ENCODE assay signal across 8 cellular contexts in the genomic region with DNA sequence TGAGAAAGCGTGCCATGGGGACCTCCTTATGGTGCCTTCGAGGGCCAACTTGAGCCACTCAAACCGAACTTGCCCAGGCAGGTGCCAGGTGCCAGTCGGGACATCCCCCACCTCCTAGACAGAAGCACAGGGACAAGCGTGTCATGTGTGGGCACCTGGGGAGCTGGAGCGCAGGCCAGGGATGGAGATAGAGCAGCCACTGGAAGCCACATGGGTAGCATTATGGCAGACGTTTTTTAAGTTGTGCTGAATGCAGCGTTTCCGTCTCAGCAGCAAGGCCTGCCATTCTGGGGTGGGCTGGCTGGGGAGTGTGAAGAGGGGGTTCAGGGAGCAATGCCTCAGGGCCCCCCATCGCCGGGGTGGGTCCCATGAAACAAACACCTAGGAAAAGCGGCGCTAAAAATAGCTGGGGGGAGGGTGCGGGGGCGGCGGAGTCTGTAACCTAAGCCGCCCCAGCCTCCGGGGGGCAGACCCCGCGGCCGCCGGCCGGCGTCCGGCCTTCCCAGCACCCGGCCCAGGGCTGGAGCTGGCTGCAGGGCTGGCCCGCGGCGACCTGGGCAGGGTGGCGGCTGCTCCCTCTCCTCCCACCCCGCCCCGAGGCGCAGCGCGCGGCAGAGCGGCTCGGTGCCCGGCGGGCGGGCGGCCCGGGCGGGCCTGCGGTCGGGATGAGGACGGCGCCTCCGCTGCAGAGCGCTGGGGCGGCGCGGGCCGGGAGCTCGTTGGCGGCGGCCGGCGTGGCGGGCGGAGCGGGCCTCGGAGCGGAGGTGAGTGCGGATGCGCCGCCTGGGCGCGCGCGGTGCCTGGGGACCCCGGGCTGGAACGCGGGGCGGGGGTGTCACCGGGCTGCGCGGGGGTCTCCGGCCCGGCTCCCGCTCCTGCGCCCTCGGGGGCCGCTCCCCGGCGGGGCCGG. TPM values are rescaled to one million over a fixed set of nuclear protein-coding genes. Genes with fewer than 3 reads are reported as not detected.
DNase-seq lines count a peak whose midpoint lies in the region; ATAC-seq, FAIRE-seq and TF ChIP-seq lines count a peak whose summit lies in the region.

ZNF469 (plus strand) TSS at position 469 of the 910 bp plus-strand sequence. CDS start 44,512 bp downstream, outside the sequence.

- WGBS in spleen, 5 donors = 10 to 16% (median 15%) methylated on average over 45 to 87 of the region's 87 CpGs

- peaks cover 33% of the 10 kb centered on the region for H4K20me1 ChIP-seq in astrocyte (ENCODE audit: insufficient read depth, low read length)

- peaks cover 9% of the 10 kb centered on the region for H3K36me3 Mint-ChIP-seq in astrocyte (ENCODE audit: low read depth, unreplicated experiment)

- peaks cover 13% of the 10 kb centered on the region for H3K4me1 Mint-ChIP-seq in astrocyte (ENCODE audit: low read depth, unreplicated experiment)

- H3K4me1 ChIP-seq in astrocyte (ENCODE audit: insufficient read depth, low read length) (peaks cover 26% of the 10 kb centered on the region), iPS-18a (ENCODE audit: control insufficient read depth, low read depth, low read length) (peaks cover 18% of the 10 kb centered on the region), spleen (peaks cover 7 to 18% (median 13%) of the 10 kb centered on the region in 6 donors)

- peaks cover 4% of the 10 kb centered on the region for H3K9me3 Mint-ChIP-seq in astrocyte (ENCODE audit: unreplicated experiment)

- TF ChIP-seq CTCF in astrocyte (IDR thresholded peaks at IDR 0.05; ENCODE audit: insufficient read depth, low read depth, low read length) (no peak), spleen (IDR thresholded peaks at IDR 0.05 in 8 of 11, conservative IDR thresholded peaks at IDR 0.05 in 3 of 11) (no peak)

- H3K4me3 ChIP-seq in H7 (ENCODE audit: insufficient read depth, low read depth, low read length) (peak within 1 kb of the TSS; percentile 28), astrocyte (ENCODE audit: insufficient read depth, low read depth, low read length) (peak within 1 kb of the TSS; percentile 74), iPS-18a (ENCODE audit: low read length) (peak within 1 kb of the TSS; percentile 32), spleen (peak within 1 kb of the TSS; percentile 5 to 68 (median 32))

- no peak for TF ChIP-seq POLR2A in spleen (IDR thresholded peaks at IDR 0.05)

- no peak for ATAC-seq in HG03175 (IDR thresholded peaks at IDR 0.05; ENCODE audit: unreplicated experiment)
- ATAC-seq in GM21723 (IDR thresholded peaks at IDR 0.05; ENCODE audit: unreplicated experiment) = no peak

- H3K27ac ChIP-seq in astrocyte (ENCODE audit: low read depth, low read length) (peak within 1 kb of the TSS; percentile 71), iPS-18a (ENCODE audit: low read length) (no peak within 1 kb of the TSS), spleen (no peak within 1 kb of the TSS)

- DNase-seq in H7 (peak; percentile 93), astrocyte (ENCODE audit: low read depth) (no peak), spleen (peak; percentile 73), activated gamma-delta T cell treated with Interleukin-2 at 50 U/mL for 16 hours (no peak)
- DNase-seq in activated CD4-positive, alpha-beta T cell treated with anti-CD3 and anti-CD28 coated beads for 1 hour = no peak

- peak within 1 kb of the TSS; percentile 54 for H3K27ac Mint-ChIP-seq in astrocyte (ENCODE audit: unreplicated experiment)

- peak within 1 kb of the TSS; percentile 90 for H3K4me2 ChIP-seq in astrocyte (ENCODE audit: low read length)

- H3K9me3 ChIP-seq in astrocyte (ENCODE audit: insufficient read depth, low read depth, low read length) (no peaks in the 10 kb centered on the region), iPS-18a (ENCODE audit: control insufficient read depth, low read depth, low read length) (no peaks in the 10 kb centered on the region), spleen (no peaks in the 10 kb centered on the region)

- H3K27me3 ChIP-seq in H7 (ENCODE audit: control insufficient read depth, insufficient read depth, low read length) (peaks cover 24% of the 10 kb centered on the region), astrocyte (ENCODE audit: insufficient read depth, low read length) (no peaks in the 10 kb centered on the region), iPS-18a (ENCODE audit: control insufficient read depth, insufficient read depth, low read length) (peaks cover 48% of the 10 kb centered on the region), spleen (replicated peaks in 1 of 7) (peaks cover 0 to 85% (median 27%) of the 10 kb centered on the region in 7 donors)

- intact Hi-C loops in spleen (cut with DNase I; ENCODE audit: low total_unique reads) = no loop called here

- no peak for FAIRE-seq in astrocyte (lab: Jason Lieb, UNC)

- H3K36me3 ChIP-seq in H7 (replicated peaks; ENCODE audit: control insufficient read depth, insufficient read depth, low read length) = no peaks in the 10 kb centered on the region
- H3K36me3 ChIP-seq in astrocyte (ENCODE audit: insufficient read depth, low read length) = no peaks in the 10 kb centered on the region
- H3K36me3 ChIP-seq in iPS-18a (ENCODE audit: control insufficient read depth, low read depth, low read length) = no peaks in the 10 kb centered on the region
- no peaks in the 10 kb centered on the region for H3K36me3 ChIP-seq in spleen

- H3K9ac ChIP-seq in astrocyte (ENCODE audit: low read length) (peak within 1 kb of the TSS; percentile 86), iPS-18a (ENCODE audit: low read length) (no peak within 1 kb of the TSS)

- H3K79me2 ChIP-seq in astrocyte (ENCODE audit: insufficient read depth, low read length) = peaks cover 44% of the 10 kb centered on the region

- no peaks in the 10 kb centered on the region for H3K27me3 Mint-ChIP-seq in astrocyte (ENCODE audit: low read depth, unreplicated experiment)

- peak within 1 kb of the TSS; percentile 90 for H3K4me3 Mint-ChIP-seq in astrocyte (ENCODE audit: unreplicated experiment)

- H2AFZ ChIP-seq in astrocyte (ENCODE audit: low read depth, low read length) = peak within 1 kb of the TSS; percentile 71

RNA-seq across cellular contexts. Expression of gene ZNF469, which starts in this region (rescaled TPM):
- 0.28 and 0.44 TPM in 2 replicates for total RNA-seq in H7 (2014; rRNA removed; shearing (Covaris generic))
- 17.7 and 29.4 TPM in 2 replicates for total RNA-seq in astrocyte
- total RNA-seq in spleen = 1 to 10 TPM; 2.4 to 8.0 (median 4.0) TPM
- polyA plus RNA-seq in spleen = under 1 TPM; 0.27 to 0.96 (median 0.35) TPM

Comparison
In these comparisons a context has a peak if more than half of its experiments do, and no peak if none do; other contexts are left out.
1. Peak in DNase-seq and H3K4me3 ChIP-seq in H7; RNA of the gene not detected or under 1 TPM.